8 cellular contexts compared by ENCODE assay signal in the genomic region with DNA sequence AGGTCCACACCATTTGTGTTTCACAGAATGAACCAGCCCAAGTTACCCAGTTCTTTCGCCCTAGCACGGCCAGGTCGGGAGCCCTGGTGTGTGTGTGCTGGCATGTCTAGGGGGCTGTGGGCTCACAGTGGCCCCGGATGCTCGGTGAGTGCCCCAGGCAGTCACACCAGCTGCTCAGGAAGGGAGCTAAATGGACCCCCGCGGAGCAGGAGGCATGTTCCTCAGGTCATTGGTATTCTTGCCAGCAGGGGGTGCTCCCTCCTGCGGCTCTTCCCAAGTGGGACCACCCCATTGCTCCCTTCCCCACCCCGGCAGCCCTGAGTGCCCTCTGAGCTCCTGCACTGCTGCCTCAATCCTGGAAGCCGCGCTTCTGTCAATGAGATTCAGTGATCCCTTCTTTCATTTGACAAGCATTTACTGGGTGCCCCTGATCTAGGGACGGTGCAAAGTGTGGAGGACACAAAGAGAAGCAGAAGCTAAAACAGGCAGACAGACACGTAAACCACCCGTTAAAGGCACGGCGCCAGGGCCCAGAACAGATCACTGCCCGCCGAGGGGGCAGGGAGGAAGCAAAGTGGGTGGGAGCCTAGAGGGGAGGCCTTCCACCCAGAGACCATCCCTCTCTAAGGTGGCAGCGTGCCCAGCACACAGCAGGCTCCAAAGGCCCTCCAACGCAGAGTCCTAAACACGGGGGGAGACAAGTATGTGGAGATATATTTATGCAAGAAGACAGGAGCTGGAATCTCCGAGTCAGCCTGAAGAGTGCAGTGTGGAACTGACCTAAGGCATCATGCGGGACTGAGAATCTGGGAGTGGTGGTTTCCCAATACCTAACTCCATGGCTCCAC. TPM values are rescaled to one million over a fixed set of nuclear protein-coding genes. Genes with fewer than 3 reads are reported as not detected.
A peak's percentile ranks its signal among the peaks of the same experiment; 100 is the strongest.
DNase-seq lines count a peak whose midpoint lies in the region; ATAC-seq and TF ChIP-seq lines count a peak whose summit lies in the region.

No MANE protein-coding gene starts in this region.

- POLR2A ChIA-PET in AG04449 (lab: Yijun Ruan, JAX) (no interaction called here), HEK293 (lab: Yijun Ruan, JAX) (interaction anchor here (0.6 kb wide), 1 partner anchor 891 kb away, joined by 3 read pairs; no protein-coding TSS in a partner anchor)

- H3K36me3 ChIP-seq in HEK293 (ENCODE audit: control insufficient read depth in 2 of 2, insufficient read depth in 1 of 2, low read length in 2 of 2): peaks cover 3 to 63% of the 10 kb centered on the region in 2 experiments; a peak in 1 of 3 replicates

- DNase-seq in AG04449 (ENCODE audit: low read depth, low spot score) (no peak), amniotic epithelial cell (ENCODE audit: low read depth) (peak; percentile 82), iris pigment epithelial cell (ENCODE audit: low read depth) (peak; percentile 16)
- DNase-seq in natural killer cell treated with Interleukin-12 subunit alpha and Interleukin-12 subunit beta and Interleukin-15 and Interleukin-18, amount 100 ng/mL, for 72 hours (ENCODE audit: low spot score): no peak
- DNase-seq in activated CD4-positive, alpha-beta T cell treated with anti-CD3 and anti-CD28 coated beads, Interleukin-2, amount 50 U/mL, for 1 hour: no peak

- no peaks in the 10 kb centered on the region for H3K9me3 ChIP-seq in HEK293 (ENCODE audit: control insufficient read depth, insufficient read depth, low read depth, low read length)

- no peak overlapping the region for H3K4me3 ChIP-seq in AG04449 (ENCODE audit: low read depth, low read length)
- no peak overlapping the region for H3K4me3 ChIP-seq in HEK293 (ENCODE audit: low read depth, low read length)

- no peak for ATAC-seq in activated CD4-positive, CD25-positive, alpha-beta regulatory T cell treated with anti-CD3 and anti-CD28 coated beads, Interleukin-2, amount 50 U/mL, for 24 hours
- ATAC-seq in GM21528 (IDR thresholded peaks at IDR 0.05; ENCODE audit: low FRiP score, unreplicated experiment): no peak
- no peak for ATAC-seq in natural killer cell treated with Interleukin-12 subunit alpha and Interleukin-12 subunit beta and Interleukin-15 and Interleukin-18, amount 100 ng/mL, for 72 hours

- CTCF ChIA-PET in AG04449 (lab: Yijun Ruan, JAX) (interaction anchor here (0.9 to 4.0 kb wide), 10 partner anchors 8 to 110 kb away, joined by 3 to 22 read pairs (median 3); a partner anchor contains a TSS), HEK293 (lab: Yijun Ruan, JAX) (interaction anchor here (0.6 to 2.4 kb wide), 9 partner anchors 8 to 410 kb away, joined by 3 to 10 read pairs (median 3); no protein-coding TSS in a partner anchor)

- no peaks in the 10 kb centered on the region for H3K27me3 Mint-ChIP-seq in natural killer cell treated with Interleukin-12 subunit alpha and Interleukin-12 subunit beta and Interleukin-15 and Interleukin-18, amount 100 ng/mL, for 72 hours

- no peak overlapping the region for H3K4me3 Mint-ChIP-seq in natural killer cell treated with Interleukin-12 subunit alpha and Interleukin-12 subunit beta and Interleukin-15 and Interleukin-18, amount 100 ng/mL, for 72 hours

- H3K27ac Mint-ChIP-seq in natural killer cell treated with Interleukin-12 subunit alpha and Interleukin-12 subunit beta and Interleukin-15 and Interleukin-18, amount 100 ng/mL, for 72 hours: no peak overlapping the region

- H3K9me3 Mint-ChIP-seq in natural killer cell treated with Interleukin-12 subunit alpha and Interleukin-12 subunit beta and Interleukin-15 and Interleukin-18, amount 100 ng/mL, for 72 hours: no peaks in the 10 kb centered on the region

- H3K27ac ChIP-seq in HEK293 (ENCODE audit: extremely low read depth, low read depth, low read length): no peak overlapping the region

- TF ChIP-seq CTCF in AG04449 (IDR thresholded peaks at IDR 0.05; ENCODE audit: insufficient read depth, low read length, missing control alignments): peak; percentile 34
- no peak for TF ChIP-seq CTCF in HEK293 (tag by site-specific recombination; IDR thresholded peaks at IDR 0.05)

- no peaks in the 10 kb centered on the region for H3K4me1 ChIP-seq in HEK293 (ENCODE audit: control insufficient read depth, insufficient read depth, low read length)

- H3K4me1 Mint-ChIP-seq in natural killer cell treated with Interleukin-12 subunit alpha and Interleukin-12 subunit beta and Interleukin-15 and Interleukin-18, amount 100 ng/mL, for 72 hours (ENCODE audit: low read depth in 2 of 2): no peaks in the 10 kb centered on the region

- H3K36me3 Mint-ChIP-seq in natural killer cell treated with Interleukin-12 subunit alpha and Interleukin-12 subunit beta and Interleukin-15 and Interleukin-18, amount 100 ng/mL, for 72 hours: no peaks in the 10 kb centered on the region

TF ChIP-seq in HEK293, 187 proteins besides CTCF, POLR2A, EP300 and RAD21 (continues in another document):
- TF ChIP-seq KLF8 (tag by site-specific recombination; IDR thresholded peaks at IDR 0.05): no peak
- peak; percentile 87 for TF ChIP-seq ZNF341 (tag by site-specific recombination; IDR thresholded peaks at IDR 0.05; ENCODE audit: low read depth)
- no peak for TF ChIP-seq ZNF391 (tag by site-specific recombination; IDR thresholded peaks at IDR 0.05; ENCODE audit: borderline replicate concordance, low read depth)
- 0 out of 2 replicates have a peak, but pooled peaks have one; percentile 44 for TF ChIP-seq ZNF561 (tag by site-specific recombination; IDR thresholded peaks at IDR 0.05; ENCODE audit: borderline replicate concordance)
- TF ChIP-seq OSR2 (tag by site-specific recombination; IDR thresholded peaks at IDR 0.05): peak; percentile 54
- no peak for TF ChIP-seq ZNF37A (tag by site-specific recombination; IDR thresholded peaks at IDR 0.05)
- TF ChIP-seq ZNF112 (tag by site-specific recombination; IDR thresholded peaks at IDR 0.05): no peak
- TF ChIP-seq ZNF558 (tag by site-specific recombination; IDR thresholded peaks at IDR 0.05): no peak
- no peak for TF ChIP-seq ZNF48 (tag by site-specific recombination; IDR thresholded peaks at IDR 0.05)
- TF ChIP-seq, protein P1, sequence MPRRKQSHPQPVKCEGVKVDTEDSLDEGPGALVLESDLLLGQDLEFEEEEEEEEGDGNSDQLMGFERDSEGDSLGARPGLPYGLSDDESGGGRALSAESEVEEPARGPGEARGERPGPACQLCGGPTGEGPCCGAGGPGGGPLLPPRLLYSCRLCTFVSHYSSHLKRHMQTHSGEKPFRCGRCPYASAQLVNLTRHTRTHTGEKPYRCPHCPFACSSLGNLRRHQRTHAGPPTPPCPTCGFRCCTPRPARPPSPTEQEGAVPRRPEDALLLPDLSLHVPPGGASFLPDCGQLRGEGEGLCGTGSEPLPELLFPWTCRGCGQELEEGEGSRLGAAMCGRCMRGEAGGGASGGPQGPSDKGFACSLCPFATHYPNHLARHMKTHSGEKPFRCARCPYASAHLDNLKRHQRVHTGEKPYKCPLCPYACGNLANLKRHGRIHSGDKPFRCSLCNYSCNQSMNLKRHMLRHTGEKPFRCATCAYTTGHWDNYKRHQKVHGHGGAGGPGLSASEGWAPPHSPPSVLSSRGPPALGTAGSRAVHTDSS (tag by site-specific recombination; IDR thresholded peaks at IDR 0.05): no peak
- no peak for TF ChIP-seq SCRT2 (tag by site-specific recombination; IDR thresholded peaks at IDR 0.05)
- TF ChIP-seq ZNF426 (tag by site-specific recombination; IDR thresholded peaks at IDR 0.05): no peak
- TF ChIP-seq ZNF623 (tag by site-specific recombination; IDR thresholded peaks at IDR 0.05): no peak
- TF ChIP-seq ZBTB21 (tag by site-specific recombination; IDR thresholded peaks at IDR 0.05): no peak
- no peak for TF ChIP-seq ZNF404 (tag by site-specific recombination; IDR thresholded peaks at IDR 0.05)
- TF ChIP-seq GLIS2 (tag by site-specific recombination; IDR thresholded peaks at IDR 0.05): peak; percentile 53
- no peak for TF ChIP-seq ZNF791 (tag by site-specific recombination; IDR thresholded peaks at IDR 0.05)
- TF ChIP-seq ZFP69B (tag by site-specific recombination; IDR thresholded peaks at IDR 0.05): 0 out of 2 replicates have a peak, but pooled peaks have one; percentile 19
- no peak for TF ChIP-seq ZNF664 (tag by site-specific recombination; IDR thresholded peaks at IDR 0.05)
- TF ChIP-seq ZIC2 (tag by site-specific recombination; IDR thresholded peaks at IDR 0.05): peak; percentile 94
- peak; percentile 51; the same call in 1 of the 2 replicates for TF ChIP-seq ZBTB8A (tag by site-specific recombination; IDR thresholded peaks at IDR 0.05)
- no peak for TF ChIP-seq ZNF302 (tag by site-specific recombination; IDR thresholded peaks at IDR 0.05; ENCODE audit: low read depth)
- TF ChIP-seq GLIS1 (tag by site-specific recombination; IDR thresholded peaks at IDR 0.05): peak; percentile 86
- peak; percentile 94 for TF ChIP-seq ZNF600 (tag by site-specific recombination; IDR thresholded peaks at IDR 0.05)
- TF ChIP-seq, protein P2, sequence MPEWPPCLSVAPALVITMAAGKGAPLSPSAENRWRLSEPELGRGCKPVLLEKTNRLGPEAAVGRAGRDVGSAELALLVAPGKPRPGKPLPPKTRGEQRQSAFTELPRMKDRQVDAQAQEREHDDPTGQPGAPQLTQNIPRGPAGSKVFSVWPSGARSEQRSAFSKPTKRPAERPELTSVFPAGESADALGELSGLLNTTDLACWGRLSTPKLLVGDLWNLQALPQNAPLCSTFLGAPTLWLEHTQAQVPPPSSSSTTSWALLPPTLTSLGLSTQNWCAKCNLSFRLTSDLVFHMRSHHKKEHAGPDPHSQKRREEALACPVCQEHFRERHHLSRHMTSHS (tag by site-specific recombination; IDR thresholded peaks at IDR 0.05): no peak
- TF ChIP-seq, protein P3, sequence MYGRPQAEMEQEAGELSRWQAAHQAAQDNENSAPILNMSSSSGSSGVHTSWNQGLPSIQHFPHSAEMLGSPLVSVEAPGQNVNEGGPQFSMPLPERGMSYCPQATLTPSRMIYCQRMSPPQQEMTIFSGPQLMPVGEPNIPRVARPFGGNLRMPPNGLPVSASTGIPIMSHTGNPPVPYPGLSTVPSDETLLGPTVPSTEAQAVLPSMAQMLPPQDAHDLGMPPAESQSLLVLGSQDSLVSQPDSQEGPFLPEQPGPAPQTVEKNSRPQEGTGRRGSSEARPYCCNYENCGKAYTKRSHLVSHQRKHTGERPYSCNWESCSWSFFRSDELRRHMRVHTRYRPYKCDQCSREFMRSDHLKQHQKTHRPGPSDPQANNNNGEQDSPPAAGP (tag by site-specific recombination; IDR thresholded peaks at IDR 0.05): 0 out of 2 replicates have a peak, but pooled peaks have one; percentile 22
- TF ChIP-seq TRIM28 (IDR thresholded peaks at IDR 0.05; ENCODE audit: borderline replicate concordance, low read length): no peak

RNA-seq across cellular contexts. Expression of a gene that starts 5.2 kb away (rescaled TPM):
- 1 to 10 TPM; 1.8 to 1.9 TPM for total RNA-seq in natural killer cell treated with Interleukin-12 subunit alpha and Interleukin-12 subunit beta and Interleukin-15 and Interleukin-18, amount 100 ng/mL, for 72 hours

RNA-seq across cellular contexts. Expression of a gene that starts 32.1 kb away (rescaled TPM):
- total RNA-seq in natural killer cell treated with Interleukin-12 subunit alpha and Interleukin-12 subunit beta and Interleukin-15 and Interleukin-18, amount 100 ng/mL, for 72 hours: 10 to 100 TPM; 22.9 to 40.7 TPM

Comparison
In these comparisons a context has a peak if more than half of its experiments do, and no peak if none do; other contexts are left out.
1. DNase-seq: peak in amniotic epithelial cell (single experiment) and iris pigment epithelial cell (single experiment); none in AG04449 (single experiment), natural killer cell treated with Interleukin-12 subunit alpha and Interleukin-12 subunit beta and Interleukin-15 and Interleukin-18, amount 100 ng/mL, for 72 hours (single experiment) and activated CD4-positive, alpha-beta T cell treated with anti-CD3 and anti-CD28 coated beads, Interleukin-2, amount 50 U/mL, for 1 hour (single experiment).